ENCODE assay signal across 17 cellular contexts in genomic region chr1:174626031-174627020, GRCh38.
DNase-seq lines count a peak whose midpoint lies in the region; ATAC-seq and TF ChIP-seq lines count a peak whose summit lies in the region.
"Had no signal": no experiment of that assay in that cellular context is flagged by ENCODE, and none has a peak within 500 bp of the region (broad histone marks: within the 10 kb centered on the region; RNA-seq: fewer than 3 reads in every experiment).

No MANE protein-coding gene starts in this region.

- intact Hi-C loops in uterus (cut with DNase I; ENCODE audit: low total_unique reads) = no loop called here

- TF ChIP-seq POLR2A in uterus (IDR thresholded peaks at IDR 0.05) = no peak

- no peak for TF ChIP-seq CTCF in uterus (IDR thresholded peaks at IDR 0.05)

- peak overlapping the region; percentile 29 for H2AFZ ChIP-seq in neuron (ENCODE audit: low read depth, low read length)

- DNase-seq in ELR (ENCODE audit: low read depth) (peak; percentile 51), NCI-H1930 (lab: John Stamatoyannopoulos, UW) (peak; percentile 52 to 64), cerebellum (ENCODE audit: low spot score) (peak; percentile 33), uterus (no peak), Kasumi-1 (lab: John Stamatoyannopoulos, UW) (no peak), DMS53 treated with DMSO at 0.1 percent for 48 hours (lab: John Stamatoyannopoulos, UW; ENCODE audit: unreplicated experiment) (no peak)
- DNase-seq: amygdala; effector memory CD8-positive, alpha-beta T cell; hippocampal formation; NCI-H2171; posterior cingulate gyrus; stimulated activated CD4-positive, alpha-beta T cell treated with anti-CD3 and anti-CD28 coated beads, Interleukin-2, amount 100 ng/mL, for 48 hours; stimulated activated naive CD8-positive, alpha-beta T cell treated with anti-CD3 and anti-CD28 coated beads, Interleukin-15, Interleukin-2, amounts not matched to agents 100 U/mL and 50 U/mL, for 24 hours had no signal

- H3K9me3 ChIP-seq in neuron (ENCODE audit: low read length) (no peaks in the 10 kb centered on the region), uterus (no peaks in the 10 kb centered on the region)

- no peaks in the 10 kb centered on the region for H3K36me3 ChIP-seq in neuron (ENCODE audit: insufficient read depth, low read length)
- H3K36me3 ChIP-seq in uterus = no peaks in the 10 kb centered on the region

- H3K4me3 ChIP-seq in neuron (ENCODE audit: low read length) = no peak overlapping the region
- no peak overlapping the region for H3K4me3 ChIP-seq in uterus

- ATAC-seq in HG02885 (IDR thresholded peaks at IDR 0.05; ENCODE audit: poor library complexity, unreplicated experiment) = no peak
- ATAC-seq: effector memory CD8-positive, alpha-beta T cell; stimulated activated naive CD8-positive, alpha-beta T cell treated with anti-CD3 and anti-CD28 coated beads, Interleukin-15, Interleukin-2, amounts not matched to agents 100 U/mL and 50 U/mL, for 24 hours had no signal

- H3K27me3 ChIP-seq in neuron (ENCODE audit: insufficient read depth, low read length) (no peaks in the 10 kb centered on the region), uterus (no peaks in the 10 kb centered on the region)

- H3K4me1 ChIP-seq in neuron (ENCODE audit: insufficient read depth, low read length) (peaks cover 20% of the 10 kb centered on the region), uterus (no peaks in the 10 kb centered on the region)

- no peak overlapping the region for H3K27ac ChIP-seq in uterus
- H3K27ac ChIP-seq: KMS-11, VCaP had no signal

Comparison
In these comparisons a context has a peak if more than half of its experiments do, and no peak if none do; other contexts are left out.
1. DNase-seq: peak in ELR (single experiment), NCI-H1930 (2 of 2) and cerebellum (single experiment); none in uterus (0 of 2), Kasumi-1 (0 of 2) and DMS53 treated with DMSO at 0.1 percent for 48 hours (single experiment).